21 cellular contexts compared by ENCODE assay signal in genomic region chr9:128937310-128938165, GRCh38.
"Had no signal": no experiment of that assay in that cellular context is flagged by ENCODE, and none has a peak within 500 bp of the region (broad histone marks: within the 10 kb centered on the region; RNA-seq: fewer than 3 reads in every experiment).

No MANE protein-coding gene starts in this region.

- H3K27ac Mint-ChIP-seq: activated naive CD4-positive, alpha-beta T cell treated with anti-CD3 and anti-CD28 coated beads for 36 hours; dendritic cell treated with granulocyte-macrophage colony-stimulating factor and Interleukin-4, amounts not matched to agents 40 ng/mL and 50 ng/mL, for 4 days; memory B cell had no signal

- H3K27me3 Mint-ChIP-seq: dendritic cell treated with granulocyte-macrophage colony-stimulating factor and Interleukin-4, amounts not matched to agents 40 ng/mL and 50 ng/mL, for 4 days; effector memory CD8-positive, alpha-beta T cell; memory B cell; naive thymus-derived CD8-positive, alpha-beta T cell had no signal

- H3K36me3 ChIP-seq: adrenal gland, neutrophil had no signal

- H3K4me3 Mint-ChIP-seq: activated naive CD4-positive, alpha-beta T cell treated with anti-CD3 and anti-CD28 coated beads for 36 hours; dendritic cell treated with granulocyte-macrophage colony-stimulating factor and Interleukin-4, amounts not matched to agents 40 ng/mL and 50 ng/mL, for 4 days; effector memory CD8-positive, alpha-beta T cell; memory B cell; naive thymus-derived CD8-positive, alpha-beta T cell had no signal

- H3K9me3 Mint-ChIP-seq: activated naive CD4-positive, alpha-beta T cell treated with anti-CD3 and anti-CD28 coated beads for 36 hours; dendritic cell treated with granulocyte-macrophage colony-stimulating factor and Interleukin-4, amounts not matched to agents 40 ng/mL and 50 ng/mL, for 4 days; effector memory CD8-positive, alpha-beta T cell; memory B cell; naive thymus-derived CD8-positive, alpha-beta T cell had no signal

- H3K4me1 ChIP-seq: parathyroid adenoma had no signal

- H3K4me1 Mint-ChIP-seq: memory B cell had no signal

- H3K4me3 ChIP-seq: adrenal gland, skin epidermis, tibial nerve had no signal

- FAIRE-seq: islet of Langerhans had no signal

- H3K27me3 ChIP-seq: adrenal gland, neutrophil, tibial nerve had no signal

- H3K9me3 ChIP-seq: adrenal gland, neutrophil, tibial nerve had no signal

- ATAC-seq: activated CD4-positive, CD25-positive, alpha-beta regulatory T cell treated with anti-CD3 and anti-CD28 coated beads, Interleukin-2, amount 50 U/mL, for 24 hours; effector memory CD8-positive, alpha-beta T cell; left lobe of liver; naive thymus-derived CD8-positive, alpha-beta T cell had no signal

- DNase-seq: activated CD4-positive, alpha-beta T cell treated with anti-CD3 and anti-CD28 coated beads, Interleukin-2, amount 50 U/mL, for 1 hour; activated naive CD4-positive, alpha-beta T cell treated with anti-CD3 and anti-CD28 coated beads for 36 hours; activated T-cell treated with anti-CD3 and anti-CD28 coated beads for 4 hours; adrenal gland; cerebellar nuclear complex; effector memory CD8-positive, alpha-beta T cell; naive thymus-derived CD8-positive, alpha-beta T cell; retina; stimulated activated CD4-positive, alpha-beta T cell treated with anti-CD3 and anti-CD28 coated beads, Interleukin-4, amount 100 ng/mL, for 24 hours; stimulated activated naive CD4-positive, alpha-beta T cell treated with Interleukin-2 at 50 U/mL for 16 hours; substantia nigra had no signal

- H3K36me3 Mint-ChIP-seq: memory B cell; naive thymus-derived CD8-positive, alpha-beta T cell had no signal

- H3K27ac ChIP-seq: adrenal gland, epithelial cell of prostate, neutrophil, parathyroid adenoma, tibial nerve had no signal
